ENCODE assay signal across 11 cellular contexts in the genomic region with DNA sequence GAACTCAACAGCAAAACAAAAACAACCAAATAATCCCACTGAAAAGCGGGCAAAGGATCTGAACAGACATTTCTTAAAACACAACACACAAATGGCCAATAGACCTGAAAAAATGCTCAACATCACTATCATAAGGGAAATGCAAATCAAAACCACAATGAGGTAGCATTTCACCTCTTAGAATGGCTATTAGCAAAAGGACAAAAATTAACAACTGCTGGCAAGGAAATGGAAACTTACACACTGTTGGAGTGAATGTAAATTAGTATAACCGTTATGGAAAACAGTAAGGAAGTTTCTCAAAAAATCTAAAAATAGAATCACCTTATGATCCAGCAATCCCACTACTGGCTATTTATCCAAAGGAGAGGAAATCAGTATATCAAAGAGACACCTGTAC. TPM values are rescaled to one million over a fixed set of nuclear protein-coding genes. Genes with fewer than 3 reads are reported as not detected.
A peak's percentile ranks its signal among the peaks of the same experiment; 100 is the strongest.
DNase-seq lines count a peak whose midpoint lies in the region; ATAC-seq and TF ChIP-seq lines count a peak whose summit lies in the region.
"Had no signal": no experiment of that assay in that cellular context is flagged by ENCODE, and none has a peak within 500 bp of the region (broad histone marks: within the 10 kb centered on the region; RNA-seq: fewer than 3 reads in every experiment).

No MANE protein-coding gene starts in this region.

- H3K36me3 Mint-ChIP-seq in T-helper 1 cell treated with Interleukin-12 subunit alpha and Interleukin-12 subunit beta and Interleukin-4 antibody, amounts not matched to agents 30 μg/mL and 1 μg/mL, for 36 hours (ENCODE audit: low read depth), result peaks cover 48% of the 10 kb centered on the region
- H3K36me3 Mint-ChIP-seq in effector memory CD8-positive, alpha-beta T cell (ENCODE audit: insufficient read depth), result peaks cover 64% of the 10 kb centered on the region

- H3K27me3 ChIP-seq in sigmoid colon, result no peaks in the 10 kb centered on the region

- 59 to 69% methylated on average over 2 of the region's 2 CpGs for WGBS in sigmoid colon, 2 donors

- H3K27me3 Mint-ChIP-seq in T-helper 1 cell treated with Interleukin-12 subunit alpha and Interleukin-12 subunit beta and Interleukin-4 antibody, amounts not matched to agents 30 μg/mL and 1 μg/mL, for 36 hours (ENCODE audit: low read depth), result no peaks in the 10 kb centered on the region
- H3K27me3 Mint-ChIP-seq in effector memory CD8-positive, alpha-beta T cell, result no peaks in the 10 kb centered on the region

- peaks cover 19% of the 10 kb centered on the region for H3K4me1 Mint-ChIP-seq in T-helper 1 cell treated with Interleukin-12 subunit alpha and Interleukin-12 subunit beta and Interleukin-4 antibody, amounts not matched to agents 30 μg/mL and 1 μg/mL, for 36 hours (ENCODE audit: low read depth)
- peaks cover 13 to 27% of the 10 kb centered on the region in 2 donors for H3K4me1 Mint-ChIP-seq in effector memory CD8-positive, alpha-beta T cell (ENCODE audit: low read depth in 2 of 2)

- H3K9me3 ChIP-seq in sigmoid colon, result no peaks in the 10 kb centered on the region

- H3K4me3 ChIP-seq in sigmoid colon (no peak overlapping the region), foreskin fibroblast (ENCODE audit: low read depth in 1 of 2, low read length in 2 of 2) (no peak overlapping the region)

- TF ChIP-seq CTCF in sigmoid colon (IDR thresholded peaks at IDR 0.05), result no peak
- TF ChIP-seq CTCF in foreskin fibroblast (IDR thresholded peaks at IDR 0.05; ENCODE audit: low read depth, low read length), result no peak

- no peak for TF ChIP-seq POLR2A in sigmoid colon (IDR thresholded peaks at IDR 0.05)

- no peak for DNase-seq in T-helper 1 cell
- no peak for DNase-seq in effector memory CD8-positive, alpha-beta T cell
- DNase-seq in sigmoid colon, result no peak
- no peak for DNase-seq in NCI-H1417 treated with DMSO at 0.1 percent for 48 hours (lab: John Stamatoyannopoulos, UW)
- DNase-seq in foreskin fibroblast, result no peak
- DNase-seq: NCI-H1092 treated with DMSO at 0.1 percent for 48 hours had no signal

- H3K9me3 Mint-ChIP-seq in T-helper 1 cell treated with Interleukin-12 subunit alpha and Interleukin-12 subunit beta and Interleukin-4 antibody, amounts not matched to agents 30 μg/mL and 1 μg/mL, for 36 hours, result no peaks in the 10 kb centered on the region
- no peaks in the 10 kb centered on the region for H3K9me3 Mint-ChIP-seq in effector memory CD8-positive, alpha-beta T cell

- no peak overlapping the region for H3K27ac ChIP-seq in sigmoid colon
- H3K27ac ChIP-seq: 22Rv1 had no signal

- H3K4me3 Mint-ChIP-seq in T-helper 1 cell treated with Interleukin-12 subunit alpha and Interleukin-12 subunit beta and Interleukin-4 antibody, amounts not matched to agents 30 μg/mL and 1 μg/mL, for 36 hours, result no peak overlapping the region
- no peak overlapping the region for H3K4me3 Mint-ChIP-seq in effector memory CD8-positive, alpha-beta T cell

- TF ChIP-seq EP300 in sigmoid colon (IDR thresholded peaks at IDR 0.05), result no peak

- no peaks in the 10 kb centered on the region for H3K4me1 ChIP-seq in sigmoid colon

- intact Hi-C loops in sigmoid colon (cut with DNase I), result no loop called here

- peaks cover 0 to 61% (median 19%) of the 10 kb centered on the region in 4 donors for H3K36me3 ChIP-seq in sigmoid colon

- ATAC-seq in GM21528 (IDR thresholded peaks at IDR 0.05; ENCODE audit: low FRiP score, unreplicated experiment), result peak; percentile 74
- ATAC-seq in HG03175 (IDR thresholded peaks at IDR 0.05; ENCODE audit: unreplicated experiment), result peak; percentile 77
- ATAC-seq in effector memory CD8-positive, alpha-beta T cell (replicated peaks), result no peak
- ATAC-seq: sciatic nerve had no signal

- peak overlapping the region; percentile 4 for H3K27ac Mint-ChIP-seq in T-helper 1 cell treated with Interleukin-12 subunit alpha and Interleukin-12 subunit beta and Interleukin-4 antibody, amounts not matched to agents 30 μg/mL and 1 μg/mL, for 36 hours
- H3K27ac Mint-ChIP-seq in effector memory CD8-positive, alpha-beta T cell, result peak overlapping the region; percentile 16 to 39

RNA-seq across cellular contexts. Expression of a gene that starts 20.9 kb away (rescaled TPM):
- total RNA-seq in sigmoid colon, result 10 to 100 TPM; 39.0 to 70.4 (median 51.8) TPM
- 10 to 100 TPM in 2 of 3 donors, 1 to 10 TPM in 1; 9.0 to 13.8 (median 13.4) TPM for polyA plus RNA-seq in sigmoid colon
